17 cellular contexts compared by ENCODE assay signal in genomic region chr10:100735345-100736143, GRCh38. TPM values are rescaled to one million over a fixed set of nuclear protein-coding genes. Genes with fewer than 3 reads are reported as not detected.
DNase-seq lines count a peak whose midpoint lies in the region; ATAC-seq, FAIRE-seq and TF ChIP-seq lines count a peak whose summit lies in the region.
"Had no signal": no experiment of that assay in that cellular context is flagged by ENCODE, and none has a peak within 500 bp of the region (broad histone marks: within the 10 kb centered on the region; RNA-seq: fewer than 3 reads in every experiment).

No MANE protein-coding gene starts in this region.

- ATAC-seq in HG03139 (IDR thresholded peaks at IDR 0.05; ENCODE audit: unreplicated experiment) (no peak), GM21619 (IDR thresholded peaks at IDR 0.05; ENCODE audit: unreplicated experiment) (no peak)
- ATAC-seq: esophagus mucosa had no signal

- no peak overlapping the region for H3K4me2 ChIP-seq in astrocyte (ENCODE audit: low read length)
- H3K4me2 ChIP-seq in osteoblast (ENCODE audit: insufficient read depth, low read length) = no peak overlapping the region

- peaks cover 19% of the 10 kb centered on the region for H4K20me1 ChIP-seq in astrocyte (ENCODE audit: insufficient read depth, low read length)
- no peaks in the 10 kb centered on the region for H4K20me1 ChIP-seq in osteoblast (ENCODE audit: insufficient read depth, low read length)

- H3K9ac ChIP-seq in astrocyte (ENCODE audit: low read length) (no peak overlapping the region), kidney (ENCODE audit: low read length in 2 of 2) (peak overlapping the region in 1 of 2 donors; percentile 76)

- H3K36me3 ChIP-seq in astrocyte (ENCODE audit: insufficient read depth, low read length) = no peaks in the 10 kb centered on the region
- no peaks in the 10 kb centered on the region for H3K36me3 ChIP-seq in kidney (ENCODE audit: control insufficient read depth in 1 of 2, insufficient read depth in 2 of 2, low read length in 2 of 2)
- H3K36me3 ChIP-seq in osteoblast (ENCODE audit: insufficient read depth, low read length) = no peaks in the 10 kb centered on the region
- H3K36me3 ChIP-seq: stomach had no signal

- no peak for TF ChIP-seq CTCF in astrocyte (IDR thresholded peaks at IDR 0.05; ENCODE audit: insufficient read depth, low read depth, low read length)
- TF ChIP-seq CTCF in kidney (IDR thresholded peaks at IDR 0.05; ENCODE audit: borderline replicate concordance, extremely low read depth, insufficient read depth) = no peak
- TF ChIP-seq CTCF in osteoblast (IDR thresholded peaks at IDR 0.05; ENCODE audit: extremely low read depth, low read depth, low read length) = no peak

- H3K9me3 ChIP-seq in astrocyte (ENCODE audit: insufficient read depth, low read depth, low read length) (peaks cover 4% of the 10 kb centered on the region), kidney (ENCODE audit: control insufficient read depth in 1 of 2, low read length in 2 of 2) (no peaks in the 10 kb centered on the region), osteoblast (ENCODE audit: low read depth, low read length) (no peaks in the 10 kb centered on the region)
- H3K9me3 ChIP-seq: stomach had no signal

- peak overlapping the region; percentile 73 for H3K4me3 Mint-ChIP-seq in astrocyte (ENCODE audit: unreplicated experiment)
- no peak overlapping the region for H3K4me3 Mint-ChIP-seq in activated CD4-positive, alpha-beta T cell treated with anti-CD3 and anti-CD28 coated beads, Interleukin-2, amount 10 ng/mL, durations not matched to agents 24 days and 14 days
- H3K4me3 Mint-ChIP-seq: activated B cell treated with CpG ODN at 0.5 μM for 24 hours had no signal

- H3K79me2 ChIP-seq in astrocyte (ENCODE audit: insufficient read depth, low read length) (no peaks in the 10 kb centered on the region), osteoblast (ENCODE audit: insufficient read depth, low read length) (no peaks in the 10 kb centered on the region)

- intact Hi-C loops in kidney (cut with DNase I) = no loop called here
- intact Hi-C loops in activated CD4-positive, alpha-beta T cell treated with anti-CD3 and anti-CD28 coated beads, Interleukin-2, amount 10 ng/mL, durations not matched to agents 24 days and 14 days (cut with micrococcal nuclease) = no loop called here

- FAIRE-seq in astrocyte (lab: Jason Lieb, UNC) = no peak
- FAIRE-seq in kidney (lab: Jason Lieb, UNC) = no peak

- H3K27ac ChIP-seq in astrocyte (ENCODE audit: low read depth, low read length) (no peak overlapping the region), kidney (ENCODE audit: low read depth in 2 of 2, low read length in 2 of 2) (peak overlapping the region; percentile 92 to 95), osteoblast (ENCODE audit: low read depth, low read length) (no peak overlapping the region)
- H3K27ac ChIP-seq: stomach had no signal

- no peak overlapping the region for H3K27ac Mint-ChIP-seq in astrocyte (ENCODE audit: unreplicated experiment)
- H3K27ac Mint-ChIP-seq in activated CD4-positive, alpha-beta T cell treated with anti-CD3 and anti-CD28 coated beads, Interleukin-2, amount 10 ng/mL, durations not matched to agents 24 days and 14 days = no peak overlapping the region
- H3K27ac Mint-ChIP-seq: activated B cell treated with CpG ODN at 0.5 μM for 24 hours had no signal

- DNase-seq in NCI-H748 (lab: John Stamatoyannopoulos, UW; ENCODE audit: unreplicated experiment) (peak; percentile 6), NCI-H748 treated with DMSO at 0.1 percent for 48 hours (lab: John Stamatoyannopoulos, UW) (no peak), astrocyte (ENCODE audit: low read depth) (no peak), kidney (peak; percentile 73), osteoblast (ENCODE audit: insufficient read length, low spot score, missing footprints) (peak; percentile 87)
- no peak for DNase-seq in activated CD4-positive, alpha-beta T cell treated with anti-CD3 and anti-CD28 coated beads, Interleukin-2, amount 10 ng/mL, durations not matched to agents 24 days and 14 days
- DNase-seq: 8988T; activated B cell treated with CpG ODN at 0.5 μM for 24 hours; activated naive CD4-positive, alpha-beta T cell treated with Interleukin-2 at 50 U/mL for 16 hours; C1 segment of cervical spinal cord; NCI-H1105; stomach; T-helper 1 cell had no signal

- H3K4me1 ChIP-seq in astrocyte (ENCODE audit: insufficient read depth, low read length) (peaks cover 6% of the 10 kb centered on the region), kidney (ENCODE audit: control insufficient read depth in 1 of 2, insufficient read depth in 1 of 2, low read depth in 1 of 2, low read length in 2 of 2) (peaks cover 26 to 34% of the 10 kb centered on the region in 2 donors), osteoblast (ENCODE audit: insufficient read depth, low read length) (peaks cover 3% of the 10 kb centered on the region)

- H3K36me3 Mint-ChIP-seq in astrocyte (ENCODE audit: low read depth, unreplicated experiment) = peaks cover 3% of the 10 kb centered on the region
- peaks cover 5% of the 10 kb centered on the region for H3K36me3 Mint-ChIP-seq in activated CD4-positive, alpha-beta T cell treated with anti-CD3 and anti-CD28 coated beads, Interleukin-2, amount 10 ng/mL, durations not matched to agents 24 days and 14 days (ENCODE audit: low read depth)

- H3K4me3 ChIP-seq in astrocyte (ENCODE audit: insufficient read depth, low read depth, low read length) (no peak overlapping the region), kidney (ENCODE audit: low read length in 2 of 2) (peak overlapping the region; percentile 53 to 79), osteoblast (ENCODE audit: insufficient read depth, low read length) (no peak overlapping the region)

- H3K9me3 Mint-ChIP-seq in astrocyte (ENCODE audit: unreplicated experiment) = peaks cover 5% of the 10 kb centered on the region
- H3K9me3 Mint-ChIP-seq in activated CD4-positive, alpha-beta T cell treated with anti-CD3 and anti-CD28 coated beads, Interleukin-2, amount 10 ng/mL, durations not matched to agents 24 days and 14 days = no peaks in the 10 kb centered on the region
- H3K9me3 Mint-ChIP-seq: activated B cell treated with CpG ODN at 0.5 μM for 24 hours had no signal

- H2AFZ ChIP-seq in astrocyte (ENCODE audit: low read depth, low read length) = no peak overlapping the region
- no peak overlapping the region for H2AFZ ChIP-seq in osteoblast (ENCODE audit: low read length)

- H3K4me1 Mint-ChIP-seq in astrocyte (ENCODE audit: low read depth, unreplicated experiment) = peaks cover 11% of the 10 kb centered on the region
- H3K4me1 Mint-ChIP-seq in activated CD4-positive, alpha-beta T cell treated with anti-CD3 and anti-CD28 coated beads, Interleukin-2, amount 10 ng/mL, durations not matched to agents 24 days and 14 days = peaks cover 18% of the 10 kb centered on the region

- peaks cover 86% of the 10 kb centered on the region for H3K27me3 Mint-ChIP-seq in astrocyte (ENCODE audit: low read depth, unreplicated experiment)
- H3K27me3 Mint-ChIP-seq in activated CD4-positive, alpha-beta T cell treated with anti-CD3 and anti-CD28 coated beads, Interleukin-2, amount 10 ng/mL, durations not matched to agents 24 days and 14 days = peaks cover 91% of the 10 kb centered on the region

- H3K27me3 ChIP-seq in astrocyte (ENCODE audit: insufficient read depth, low read length) = peaks cover 94% of the 10 kb centered on the region
- H3K27me3 ChIP-seq in osteoblast (ENCODE audit: insufficient read depth, low read length) = peaks cover 98% of the 10 kb centered on the region

RNA-seq across cellular contexts. Expression of gene PAX2, which starts 9.8 kb away (rescaled TPM):
- total RNA-seq in astrocyte = 0.23 and 0.60 TPM in 2 replicates
- total RNA-seq in kidney = 102 TPM
- polyA plus RNA-seq in kidney (ENCODE audit: insufficient read depth, low read depth, low replicate concordance) = 28.3 TPM
- not detected in 2 replicates for total RNA-seq in osteoblast
- 0.07 TPM in 1 of 2 replicates, not detected in the other for total RNA-seq in activated CD4-positive, alpha-beta T cell treated with anti-CD3 and anti-CD28 coated beads, Interleukin-2, amount 10 ng/mL, durations not matched to agents 24 days and 14 days
- total RNA-seq: activated B cell treated with CpG ODN at 0.5 μM for 24 hours, esophagus mucosa, stomach, urinary bladder had no signal
- polyA plus RNA-seq: stomach, urinary bladder had no signal

Comparison
In these comparisons a context has a peak if more than half of its experiments do, and no peak if none do; other contexts are left out.
1. DNase-seq: peak in NCI-H748 (single experiment), kidney (single experiment) and osteoblast (single experiment); none in NCI-H748 treated with DMSO at 0.1 percent for 48 hours (single experiment), astrocyte (single experiment) and activated CD4-positive, alpha-beta T cell treated with anti-CD3 and anti-CD28 coated beads, Interleukin-2, amount 10 ng/mL, durations not matched to agents 24 days and 14 days (single experiment).
2. H3K27ac ChIP-seq: peak in kidney (2 of 2); none in astrocyte (single experiment) and osteoblast (single experiment).
3. H3K4me3 ChIP-seq: peak in kidney (2 of 2); none in astrocyte (single experiment) and osteoblast (single experiment).
4. RNA of gene PAX2, which starts 9.8 kb away (total RNA-seq): 102 TPM in kidney (single experiment); 0.23 to 0.60 TPM in astrocyte, 0.07 TPM in activated CD4-positive, alpha-beta T cell treated with anti-CD3 and anti-CD28 coated beads, Interleukin-2, amount 10 ng/mL, durations not matched to agents 24 days and 14 days and not detected in osteoblast; every median in the first group is over 10 times any median in the second.